In genomic region chr16:1379863-1380174, GRCh38 we compare ENCODE assay signal across 1 cellular context.
TF ChIP-seq lines count a peak whose summit lies in the region.

No MANE protein-coding gene starts in this region.

TF ChIP-seq in GM23338, 12 proteins besides CTCF, POLR2A, EP300 and RAD21 (continued from another document):
- no peak for TF ChIP-seq ZNF462 (CRISPR knock-in tag; IDR thresholded peaks at IDR 0.05)
- TF ChIP-seq ZNF331 (CRISPR knock-in tag; IDR thresholded peaks at IDR 0.05; ENCODE audit: low read depth), result no peak
- TF ChIP-seq EZH2 (IDR thresholded peaks at IDR 0.05; ENCODE audit: low read depth, unreplicated experiment), result no peak
- TF ChIP-seq ZNF114 (CRISPR knock-in tag; IDR thresholded peaks at IDR 0.05), result no peak
- TF ChIP-seq ETS1 (IDR thresholded peaks at IDR 0.05), result no peak
- TF ChIP-seq CREB1 (CRISPR knock-in tag; IDR thresholded peaks at IDR 0.05; ENCODE audit: low read depth), result no peak
- no peak for TF ChIP-seq STAT1 (IDR thresholded peaks at IDR 0.05; ENCODE audit: unreplicated experiment)
